In genomic region chr2:127439343-127439742, GRCh38 we compare ENCODE assay signal across 24 cellular contexts. TPM values are rescaled to one million over a fixed set of nuclear protein-coding genes. Genes with fewer than 3 reads are reported as not detected.
"Had no signal": no experiment of that assay in that cellular context is flagged by ENCODE, and none has a peak within 500 bp of the region (broad histone marks: within the 10 kb centered on the region; RNA-seq: fewer than 3 reads in every experiment).

No MANE protein-coding gene starts in this region.

- H3K4me1 Mint-ChIP-seq: activated naive CD8-positive, alpha-beta T cell treated with anti-CD3 and anti-CD28 coated beads, Interleukin-2, amount 50 U/mL, for 24 hours had no signal

- H3K4me3 ChIP-seq: K562, PC-9 had no signal

- H3K27ac ChIP-seq: PC-9 had no signal

- DNase-seq: activated CD4-positive, alpha-beta T cell treated with anti-CD3 and anti-CD28 coated beads for 48 hours; activated CD4-positive, alpha-beta T cell treated with anti-CD3 and anti-CD28 coated beads, Interleukin-2, amount 50 U/mL, for 4 hours; activated CD4-positive, CD25-positive, alpha-beta regulatory T cell treated with anti-CD3 and anti-CD28 coated beads, Interleukin-2, amount 50 U/mL, for 72 hours; activated CD8-positive, alpha-beta T cell treated with anti-CD3 and anti-CD28 coated beads, Interleukin-2, amount 10 ng/mL, durations not matched to agents 7 days and 5 days; activated effector memory CD4-positive, alpha-beta T cell treated with Interleukin-2 at 50 U/mL for 16 hours; activated naive CD4-positive, alpha-beta T cell; activated naive CD8-positive, alpha-beta T cell treated with anti-CD3 and anti-CD28 coated beads, Interleukin-2, amount 50 U/mL, for 24 hours; activated T-cell treated with anti-CD3 and anti-CD28 coated beads, Interleukin-2, amount 50 U/mL, for 24 hours; amniotic stem cell; Karpas-422; MM.1S; NCI-H146; NCI-H187 treated with DMSO at 0.1 percent for 48 hours; NCI-H2081 treated with DMSO at 0.1 percent for 48 hours; NCI-H446; NCI-H524; PC-9; SHP77 treated with DMSO at 0.1 percent for 48 hours had no signal

- H3K27me3 Mint-ChIP-seq: activated T-cell treated with anti-CD3 and anti-CD28 coated beads, Interleukin-2, amount 50 U/mL, for 24 hours had no signal

- ATAC-seq: activated CD8-positive, alpha-beta T cell treated with anti-CD3 and anti-CD28 coated beads, Interleukin-2, amount 10 ng/mL, durations not matched to agents 7 days and 5 days; activated naive CD4-positive, alpha-beta T cell treated with anti-CD3 and anti-CD28 coated beads, Interleukin-2, amount 50 U/mL, for 72 hours; activated naive CD8-positive, alpha-beta T cell treated with anti-CD3 and anti-CD28 coated beads, Interleukin-2, amount 50 U/mL, for 24 hours; K562 had no signal

- H3K27ac Mint-ChIP-seq: activated CD8-positive, alpha-beta T cell treated with anti-CD3 and anti-CD28 coated beads, Interleukin-2, amount 10 ng/mL, durations not matched to agents 7 days and 5 days; activated naive CD4-positive, alpha-beta T cell treated with anti-CD3 and anti-CD28 coated beads, Interleukin-2, amount 50 U/mL, for 72 hours; activated naive CD8-positive, alpha-beta T cell treated with anti-CD3 and anti-CD28 coated beads, Interleukin-2, amount 50 U/mL, for 24 hours; activated T-cell treated with anti-CD3 and anti-CD28 coated beads, Interleukin-2, amount 50 U/mL, for 24 hours; activated T-helper 1 cell treated with anti-CD3 and anti-CD28 coated beads, Interleukin-12 subunit alpha, Interleukin-12 subunit beta, Interleukin-2, Interleukin-4 antibody, amounts not matched to agents 30 ng/mL and 10 ng/mL and 1 ng/mL, durations not matched to agents 14 hours and 24 hours and 36 hours; brain; T-helper 1 cell treated with Interleukin-12 subunit alpha and Interleukin-12 subunit beta and Interleukin-4 antibody, amounts not matched to agents 30 μg/mL and 1 μg/mL, for 36 hours had no signal

- H3K4me3 Mint-ChIP-seq: activated CD8-positive, alpha-beta T cell treated with anti-CD3 and anti-CD28 coated beads, Interleukin-2, amount 10 ng/mL, durations not matched to agents 7 days and 5 days; activated naive CD8-positive, alpha-beta T cell treated with anti-CD3 and anti-CD28 coated beads, Interleukin-2, amount 50 U/mL, for 24 hours; activated T-cell treated with anti-CD3 and anti-CD28 coated beads, Interleukin-2, amount 50 U/mL, for 24 hours; activated T-helper 1 cell treated with anti-CD3 and anti-CD28 coated beads, Interleukin-12 subunit alpha, Interleukin-12 subunit beta, Interleukin-2, Interleukin-4 antibody, amounts not matched to agents 30 ng/mL and 10 ng/mL and 1 ng/mL, durations not matched to agents 14 hours and 24 hours and 36 hours; brain; T-helper 1 cell treated with Interleukin-12 subunit alpha and Interleukin-12 subunit beta and Interleukin-4 antibody, amounts not matched to agents 30 μg/mL and 1 μg/mL, for 36 hours had no signal

RNA-seq across cellular contexts. Expression of gene PROC, which starts 21.1 kb away (rescaled TPM):
- total RNA-seq: activated CD8-positive, alpha-beta T cell treated with anti-CD3 and anti-CD28 coated beads, Interleukin-2, amount 10 ng/mL, durations not matched to agents 7 days and 5 days; activated naive CD4-positive, alpha-beta T cell treated with anti-CD3 and anti-CD28 coated beads, Interleukin-2, amount 50 U/mL, for 72 hours; K562; SK-MEL-5 had no signal
- polyA plus RNA-seq: K562 had no signal
